ENCODE assay signal across 10 cellular contexts in the genomic region with DNA sequence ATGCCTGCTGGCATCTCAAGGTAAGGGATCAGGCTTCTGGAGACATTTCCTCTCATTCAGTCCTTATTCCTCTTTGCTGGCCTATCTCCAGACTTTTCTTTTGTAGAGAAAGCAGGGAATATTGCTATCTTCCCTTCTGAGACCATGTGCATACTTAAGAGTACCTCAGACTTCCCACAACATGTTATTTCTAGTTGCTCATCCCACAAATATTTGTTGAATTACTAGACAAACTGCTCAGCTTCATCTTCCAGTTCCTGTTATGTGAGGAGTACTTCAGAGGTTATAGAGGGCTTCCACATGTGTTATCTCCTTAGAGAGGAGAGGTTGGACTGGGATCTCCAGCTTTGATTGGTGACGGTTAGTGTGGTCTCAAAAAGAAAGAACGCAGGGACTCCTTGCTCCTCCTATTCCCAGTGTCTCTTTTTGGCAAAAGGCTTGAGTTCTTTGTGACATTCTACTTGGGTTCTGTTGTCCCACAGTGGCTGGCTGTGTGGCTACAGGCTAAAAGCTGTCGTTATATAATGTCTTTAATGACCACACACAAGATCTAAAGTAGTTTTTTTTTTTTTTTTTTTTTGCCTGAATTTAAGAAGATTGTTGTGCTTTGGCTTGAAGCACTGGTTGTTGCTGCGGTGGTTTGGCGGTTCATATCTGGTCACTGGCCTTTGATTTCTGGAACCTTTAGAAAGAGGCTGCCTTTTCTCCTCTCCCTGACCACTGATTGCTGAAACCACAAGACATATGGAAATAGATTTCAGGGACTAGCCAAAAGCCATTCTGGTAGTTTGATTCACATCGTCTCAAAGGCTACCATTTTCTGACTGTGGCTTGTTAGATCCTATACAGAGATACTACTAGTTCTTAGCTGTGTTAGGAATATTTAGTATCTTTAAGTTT.
DNase-seq lines count a peak whose midpoint lies in the region; ATAC-seq, FAIRE-seq and TF ChIP-seq lines count a peak whose summit lies in the region.
"Had no signal": no experiment of that assay in that cellular context is flagged by ENCODE, and none has a peak within 500 bp of the region (broad histone marks: within the 10 kb centered on the region; RNA-seq: fewer than 3 reads in every experiment).

No MANE protein-coding gene starts in this region.

- H3K27ac Mint-ChIP-seq in T-cell, result no peak overlapping the region

- POLR2A ChIA-PET in T-cell (lab: Charles Lee), result no interaction called here

- CTCF ChIA-PET in T-cell (lab: Charles Lee), result no interaction called here

- peaks cover 7% of the 10 kb centered on the region for H3K36me3 Mint-ChIP-seq in T-cell

- peak overlapping the region in 1 of 2 experiments; percentile 48 for H2BK12ac ChIP-seq in mesenchymal stem cell (ENCODE audit: low read length in 2 of 2)

- H2BK120ac ChIP-seq in mesenchymal stem cell (ENCODE audit: low read depth, low read length), result no peak overlapping the region

- H3K27ac ChIP-seq in breast epithelium (peak overlapping the region; percentile 60 to 62), mesenchymal stem cell (ENCODE audit: low read length, poor library complexity, severe bottlenecking) (peak overlapping the region; percentile 91), small intestine (ENCODE audit: low read depth in 1 of 2, low read length in 1 of 2) (peak overlapping the region in 1 of 2 donors; percentile 58)
- H3K27ac ChIP-seq: BLaER1 treated with 17β-estradiol and CSF1 and Interleukin-3, amounts not matched to agents 10 nM and 100 nM had no signal

- H3K36me3 ChIP-seq in breast epithelium (no peaks in the 10 kb centered on the region), mesenchymal stem cell (ENCODE audit: control insufficient read depth in 1 of 2, insufficient read depth in 2 of 2, low read depth in 1 of 2, low read length in 2 of 2) (peaks cover 0 to 4% of the 10 kb centered on the region in 2 experiments), small intestine (ENCODE audit: control insufficient read depth in 2 of 2, insufficient read depth in 2 of 2, low read length in 2 of 2) (no peaks in the 10 kb centered on the region)

- peak overlapping the region in 1 of 2 experiments; percentile 58 for H3K4ac ChIP-seq in mesenchymal stem cell (ENCODE audit: low read depth in 1 of 2, low read length in 2 of 2)

- H3K27me3 Mint-ChIP-seq in T-cell, result no peaks in the 10 kb centered on the region

- no peaks in the 10 kb centered on the region for H3K27me3 ChIP-seq in breast epithelium
- no peaks in the 10 kb centered on the region for H3K27me3 ChIP-seq in mesenchymal stem cell (ENCODE audit: control insufficient read depth in 1 of 2, insufficient read depth in 1 of 2, low read length in 2 of 2)
- H3K27me3 ChIP-seq in small intestine (ENCODE audit: control insufficient read depth in 2 of 2, insufficient read depth in 2 of 2, low read length in 2 of 2), result no peaks in the 10 kb centered on the region
- H3K27me3 ChIP-seq: BLaER1 treated with 17β-estradiol and CSF1 and Interleukin-3, amounts not matched to agents 10 nM and 100 nM had no signal

- H3K4me3 Mint-ChIP-seq in T-cell, result no peak overlapping the region

- no peak for TF ChIP-seq CTCF in breast epithelium (IDR thresholded peaks at IDR 0.05)

- H2AFZ ChIP-seq in mesenchymal stem cell (ENCODE audit: low read depth, low read length), result no peak overlapping the region

- no peak for FAIRE-seq in small intestine (lab: Jason Lieb, UNC)

- peak overlapping the region; percentile 23 for H3K4me2 ChIP-seq in mesenchymal stem cell (ENCODE audit: low read length, poor library complexity, severe bottlenecking)
- H3K4me2 ChIP-seq: BLaER1 treated with 17β-estradiol and CSF1 and Interleukin-3, amounts not matched to agents 10 nM and 100 nM had no signal

- H2BK5ac ChIP-seq in mesenchymal stem cell (ENCODE audit: low read depth, low read length, poor library complexity, severe bottlenecking), result no peak overlapping the region

- ATAC-seq in T-cell (replicated peaks in 1 of 4) (no peak), GM18909 (IDR thresholded peaks at IDR 0.05; ENCODE audit: poor library complexity, unreplicated experiment) (no peak)

- in situ Hi-C loops in ACHN (cut with HindIII; ENCODE audit: low pct_ligation_motif_present, low pct_unique_long_range_greater_than_20kb, low sequenced_read_pairs), result no loop called here

- WGBS in mesenchymal stem cell, result 46% methylated on average over 4 of the region's 6 CpGs
- WGBS in small intestine, 3 donors, result 80 to 94% (median 92%) methylated on average over 6 of the region's 6 CpGs

- no peak overlapping the region for H2BK15ac ChIP-seq in mesenchymal stem cell (ENCODE audit: low read depth, poor library complexity, severe bottlenecking)

- H3K79me1 ChIP-seq in mesenchymal stem cell (replicated peaks; ENCODE audit: low read length, poor library complexity, severe bottlenecking), result no peaks in the 10 kb centered on the region

- no peak for TF ChIP-seq POLR2A in breast epithelium (IDR thresholded peaks at IDR 0.05)

- H3K4me3 ChIP-seq in breast epithelium, result no peak overlapping the region
- H3K4me3 ChIP-seq in mesenchymal stem cell (ENCODE audit: insufficient read depth in 1 of 2, low read depth in 1 of 2, low read length in 2 of 2), result peak overlapping the region in 1 of 2 experiments; percentile 56
- H3K4me3 ChIP-seq in small intestine (ENCODE audit: low read depth in 1 of 2, low read length in 2 of 2), result no peak overlapping the region
- H3K4me3 ChIP-seq: BLaER1 treated with 17β-estradiol and CSF1 and Interleukin-3, amounts not matched to agents 10 nM and 100 nM had no signal

- no peak overlapping the region for H3K23ac ChIP-seq in mesenchymal stem cell (ENCODE audit: low read length in 2 of 2)

- DNase-seq in ACHN (peak; percentile 70), LHCN-M2 (ENCODE audit: low read depth) (peak; percentile 100), breast epithelium (ENCODE audit: low spot score in 2 of 2) (no peak), mesenchymal stem cell (peak; percentile 99), small intestine (no peak), AML-193 (lab: John Stamatoyannopoulos, UW) (no peak), T-cell (no peak)
- DNase-seq: activated CD4-positive, alpha-beta T cell treated with anti-CD3 and anti-CD28 coated beads for 1 hour had no signal

- H4K8ac ChIP-seq in mesenchymal stem cell (ENCODE audit: low read length), result no peak overlapping the region

- H3K9me3 ChIP-seq in breast epithelium (no peaks in the 10 kb centered on the region), mesenchymal stem cell (ENCODE audit: control insufficient read depth, low read length) (no peaks in the 10 kb centered on the region), small intestine (ENCODE audit: control insufficient read depth, low read depth) (no peaks in the 10 kb centered on the region)

- no peak overlapping the region for H3K14ac ChIP-seq in mesenchymal stem cell (ENCODE audit: low read length in 2 of 2)

- no peaks in the 10 kb centered on the region for H3K4me1 Mint-ChIP-seq in T-cell

- intact Hi-C loops in breast epithelium (cut with DNase I; ENCODE audit: low total_unique reads), result no loop called here

- H3K9me3 Mint-ChIP-seq in T-cell, result no peaks in the 10 kb centered on the region

- H4K91ac ChIP-seq in mesenchymal stem cell (ENCODE audit: low read length), result no peak overlapping the region

- peak overlapping the region; percentile 82 for H3K9ac ChIP-seq in mesenchymal stem cell (ENCODE audit: low read length)
- H3K9ac ChIP-seq: BLaER1 treated with 17β-estradiol and CSF1 and Interleukin-3, amounts not matched to agents 10 nM and 100 nM had no signal

- H3K4me1 ChIP-seq in breast epithelium (no peaks in the 10 kb centered on the region), mesenchymal stem cell (ENCODE audit: control insufficient read depth, insufficient read depth, low read depth, low read length) (peaks cover 2% of the 10 kb centered on the region), small intestine (ENCODE audit: control insufficient read depth in 2 of 2, insufficient read depth in 1 of 2, low read depth in 1 of 2, low read length in 1 of 2) (no peaks in the 10 kb centered on the region)
- H3K4me1 ChIP-seq: BLaER1 treated with 17β-estradiol and CSF1 and Interleukin-3, amounts not matched to agents 10 nM and 100 nM had no signal

- H3K18ac ChIP-seq in mesenchymal stem cell (ENCODE audit: low read depth in 1 of 2, low read length in 2 of 2), result peak overlapping the region; percentile 34 to 52

- peak overlapping the region; percentile 61 for H2AK5ac ChIP-seq in mesenchymal stem cell (ENCODE audit: low read length, severe bottlenecking)

Comparison
In these comparisons a context has a peak if more than half of its experiments do, and no peak if none do; other contexts are left out.
1. DNase-seq: peak in ACHN (single experiment), LHCN-M2 (single experiment) and mesenchymal stem cell (single experiment); none in breast epithelium (0 of 2), small intestine (single experiment), AML-193 (0 of 2) and T-cell (0 of 34).